ENCODE assay signal across 30 cellular contexts in genomic region chr15:44023176-44023575, GRCh38.
A peak's percentile ranks its signal among the peaks of the same experiment; 100 is the strongest.
DNase-seq lines count a peak whose midpoint lies in the region; ATAC-seq and TF ChIP-seq lines count a peak whose summit lies in the region.
"Had no signal": no experiment of that assay in that cellular context is flagged by ENCODE, and none has a peak within 500 bp of the region (broad histone marks: within the 10 kb centered on the region; RNA-seq: fewer than 3 reads in every experiment).

No MANE protein-coding gene starts in this region.

- peaks cover 6% of the 10 kb centered on the region for H3K9me3 Mint-ChIP-seq in GM23338
- H3K9me3 Mint-ChIP-seq: activated naive CD4-positive, alpha-beta T cell treated with anti-CD3 and anti-CD28 coated beads, Interleukin-2, amount 50 U/mL, for 72 hours; activated T-helper 2 cell treated with anti-CD3 and anti-CD28 coated beads, Interferon-gamma antibody, Interleukin-2, Interleukin-4, amounts not matched to agents 10 μg/mL and 5 μg/mL and 100 μg/mL, durations not matched to agents 14 hours and 24 hours and 36 hours; CD4-positive, alpha-beta memory T cell had no signal

- peak overlapping the region; percentile 24; the same call in 1 of the 2 replicates for H3K27ac ChIP-seq in ACC112 (ENCODE audit: low read depth, low read length)
- H3K27ac ChIP-seq in GM23338 (ENCODE audit: low read depth) = no peak overlapping the region
- H3K27ac ChIP-seq: coronary artery, neutrophil, Peyer's patch, prostate gland, right lobe of liver, tibial artery had no signal

- H2AFZ ChIP-seq in ACC112 (ENCODE audit: low read length, unreplicated experiment) (no peak overlapping the region), GM23338 (no peak overlapping the region)

- H3K27ac Mint-ChIP-seq in GM23338 = no peak overlapping the region
- H3K27ac Mint-ChIP-seq: activated CD4-positive, alpha-beta T cell treated with anti-CD3 and anti-CD28 coated beads for 36 hours; activated naive CD4-positive, alpha-beta T cell treated with anti-CD3 and anti-CD28 coated beads, Interleukin-2, amount 50 U/mL, for 72 hours; activated T-helper 2 cell treated with anti-CD3 and anti-CD28 coated beads, Interferon-gamma antibody, Interleukin-2, Interleukin-4, amounts not matched to agents 10 μg/mL and 5 μg/mL and 100 μg/mL, durations not matched to agents 14 hours and 24 hours and 36 hours; naive B cell had no signal

- TF ChIP-seq CTCF in GM23338 (conservative IDR thresholded peaks at IDR 0.05; ENCODE audit: low read depth in 2 of 2) (0 out of 4 replicates have a peak, but pooled peaks have one; percentile 3 to 8), omental fat pad (IDR thresholded peaks at IDR 0.05) (no peak)

- H3K4me3 ChIP-seq in ACC112 (ENCODE audit: low read depth, low read length) (no peak overlapping the region), GM23338 (no peak overlapping the region)
- H3K4me3 ChIP-seq: coronary artery, Peyer's patch, prostate gland, right lobe of liver, tibial artery had no signal

- peaks cover 1% of the 10 kb centered on the region for H3K27me3 Mint-ChIP-seq in GM23338 (ENCODE audit: insufficient read depth, low read depth, poor library complexity)

- peaks cover under 1% of the 10 kb centered on the region for H3K4me1 Mint-ChIP-seq in GM23338
- H3K4me1 Mint-ChIP-seq: activated CD4-positive, alpha-beta T cell treated with anti-CD3 and anti-CD28 coated beads for 36 hours; CD4-positive, alpha-beta memory T cell; naive B cell had no signal

- no peaks in the 10 kb centered on the region for H3K36me3 ChIP-seq in ACC112 (ENCODE audit: insufficient read depth, low read length)
- H3K36me3 ChIP-seq in GM23338 (ENCODE audit: insufficient read depth) = no peaks in the 10 kb centered on the region
- H3K36me3 ChIP-seq: neutrophil, Peyer's patch, prostate gland, right lobe of liver, tibial artery had no signal

- no peak overlapping the region for H3K4me2 ChIP-seq in GM23338

- no peaks in the 10 kb centered on the region for H3F3A ChIP-seq in GM23338 (replicated peaks; ENCODE audit: low read depth)

- H3K79me2 ChIP-seq in ACC112 (ENCODE audit: control insufficient read depth, insufficient read depth, low read length, unreplicated experiment) (no peaks in the 10 kb centered on the region), GM23338 (replicated peaks; ENCODE audit: insufficient read depth) (no peaks in the 10 kb centered on the region)

- H3K4me1 ChIP-seq in ACC112 (ENCODE audit: control insufficient read depth, insufficient read depth, low read length, unreplicated experiment) = peaks cover 26% of the 10 kb centered on the region
- H3K4me1 ChIP-seq in GM23338 (ENCODE audit: insufficient read depth) = no peaks in the 10 kb centered on the region
- H3K4me1 ChIP-seq: Peyer's patch, prostate gland, right lobe of liver, tibial artery had no signal

- no peak overlapping the region for H3K4me3 Mint-ChIP-seq in GM23338
- H3K4me3 Mint-ChIP-seq: activated CD4-positive, alpha-beta T cell treated with anti-CD3 and anti-CD28 coated beads for 36 hours; CD4-positive, alpha-beta memory T cell; naive B cell had no signal

- no peak for TF ChIP-seq POLR2A in GM18505 (IDR thresholded peaks at IDR 0.05; ENCODE audit: borderline replicate concordance, extremely low read depth, insufficient read depth, insufficient read length)

- H4K20me1 ChIP-seq in GM23338 (replicated peaks; ENCODE audit: insufficient read depth) = no peaks in the 10 kb centered on the region

- no peaks in the 10 kb centered on the region; the same call in 1 of the 2 replicates for H3K9me2 ChIP-seq in GM23338 (ENCODE audit: insufficient read depth)

- DNase-seq in GM23338 (ENCODE audit: low spot score) (peak; percentile 18), RKO (ENCODE audit: low spot score) (peak; percentile 22), dermis blood vessel endothelial cell (peak; percentile 39), HuH-7.5 (ENCODE audit: low spot score) (no peak), omental fat pad (ENCODE audit: low spot score) (no peak), NCI-H1105 (lab: John Stamatoyannopoulos, UW) (no peak)
- DNase-seq: activated CD4-positive, alpha-beta T cell treated with anti-CD3 and anti-CD28 coated beads for 36 hours; AML-193; CD4-positive, alpha-beta memory T cell; effector memory CD4-positive, alpha-beta T cell; kidney glomerular epithelial cell; midbrain; naive B cell; NCI-H1436; NCI-H2081; NCI-H2227 treated with DMSO at 0.1 percent for 48 hours; NCI-H526 treated with DMSO at 0.1 percent for 48 hours; Peyer's patch; right lobe of liver; SIG-M5; stimulated activated CD4-positive, alpha-beta T cell treated with anti-CD3 and anti-CD28 coated beads, Interleukin-12 subunit alpha, Interleukin-12 subunit beta, amount 100 ng/mL, for 4 hours; stimulated activated CD4-positive, alpha-beta T cell treated with anti-CD3 and anti-CD28 coated beads, Interleukin-2, amount 100 ng/mL, for 48 hours; tibial artery had no signal

- no peaks in the 10 kb centered on the region for H3K27me3 ChIP-seq in ACC112 (ENCODE audit: insufficient read depth, low read length)
- H3K27me3 ChIP-seq in GM23338 (ENCODE audit: insufficient read depth) = no peaks in the 10 kb centered on the region
- H3K27me3 ChIP-seq: Peyer's patch, right lobe of liver, tibial artery had no signal

- 0 out of 3 replicates have a peak, but pooled peaks cover 3% of the 10 kb centered on the region for H3K36me3 Mint-ChIP-seq in GM23338 (ENCODE audit: low read depth)
- H3K36me3 Mint-ChIP-seq: activated naive CD4-positive, alpha-beta T cell treated with anti-CD3 and anti-CD28 coated beads, Interleukin-2, amount 50 U/mL, for 72 hours; CD4-positive, alpha-beta memory T cell; naive B cell had no signal

- no peak for ATAC-seq in GM23338
- ATAC-seq in GM18505 (IDR thresholded peaks at IDR 0.05; ENCODE audit: unreplicated experiment) = no peak
- no peak for ATAC-seq in omental fat pad (ENCODE audit: low FRiP score)
- ATAC-seq: activated CD4-positive, alpha-beta T cell treated with anti-CD3 and anti-CD28 coated beads for 36 hours; activated naive CD4-positive, alpha-beta T cell treated with anti-CD3 and anti-CD28 coated beads, Interleukin-2, amount 50 U/mL, for 72 hours; right lobe of liver had no signal

TF ChIP-seq in GM23338, 12 proteins besides CTCF, POLR2A, EP300 and RAD21:
- TF ChIP-seq JUNB (IDR thresholded peaks at IDR 0.05; ENCODE audit: unreplicated experiment) (no peak), POLR2AphosphoS5 (IDR thresholded peaks at IDR 0.05; ENCODE audit: low read depth) (no peak), ZNF114 (CRISPR knock-in tag; IDR thresholded peaks at IDR 0.05) (no peak), EZH2 (IDR thresholded peaks at IDR 0.05; ENCODE audit: low read depth, unreplicated experiment) (no peak), NANOG (IDR thresholded peaks at IDR 0.05; ENCODE audit: borderline replicate concordance) (no peak), EZH2phosphoT487 (IDR thresholded peaks at IDR 0.05; ENCODE audit: unreplicated experiment) (no peak), ETS1 (IDR thresholded peaks at IDR 0.05) (no peak)

Comparison
In these comparisons a context has a peak if more than half of its experiments do, and no peak if none do; other contexts are left out.
1. DNase-seq: peak in GM23338 (single experiment), RKO (single experiment) and dermis blood vessel endothelial cell (single experiment); none in HuH-7.5 (single experiment), omental fat pad (single experiment) and NCI-H1105 (single experiment).
2. CTCF ChIP-seq: peak in GM23338 (2 of 2); none in omental fat pad (0 of 3).